In genomic region chr19:19554074-19555023, GRCh38 we compare ENCODE assay signal across 8 cellular contexts. TPM values are rescaled to one million over a fixed set of nuclear protein-coding genes. Genes with fewer than 3 reads are reported as not detected.
DNase-seq lines count a peak whose midpoint lies in the region; ATAC-seq and TF ChIP-seq lines count a peak whose summit lies in the region.

No MANE protein-coding gene starts in this region.

- peak; percentile 23 for DNase-seq in NK-92 treated with Interleukin-12 subunit alpha and Interleukin-12 subunit beta, amount 100 ng/mL, for 24 hours (lab: John Stamatoyannopoulos, UW)
- no peak for DNase-seq in NK-92 (lab: John Stamatoyannopoulos, UW; ENCODE audit: unreplicated experiment)
- peak; percentile 32 for DNase-seq in SKM-1 (lab: John Stamatoyannopoulos, UW; ENCODE audit: unreplicated experiment)
- peak; percentile 72 for DNase-seq in activated naive CD8-positive, alpha-beta T cell treated with anti-CD3 and anti-CD28 coated beads, Interleukin-2, amount 10 ng/mL, durations not matched to agents 7 days and 5 days
- peak; percentile 53 for DNase-seq in hepatocyte (ENCODE audit: low spot score)
- peak; percentile 67 to 69 for DNase-seq in stimulated activated CD4-positive, alpha-beta T cell treated with anti-CD3 and anti-CD28 coated beads, Interleukin-2, amount 100 ng/mL, for 48 hours
- no peak for DNase-seq in HPDE6-E6E7 (ENCODE audit: extremely low spot score)
- no peak for DNase-seq in inferior parietal cortex (ENCODE audit: extremely low spot score)

- H3K9me2 ChIP-seq in hepatocyte (replicated peaks; ENCODE audit: insufficient read depth) = no peaks in the 10 kb centered on the region

- no peak overlapping the region for H3K27ac ChIP-seq in hepatocyte

- WGBS in hepatocyte (ENCODE audit: low lambda C conversion rate, missing lambda C conversion rate) = 77% methylated on average over 32 of the region's 34 CpGs

- TF ChIP-seq CTCF in hepatocyte (IDR thresholded peaks at IDR 0.05; ENCODE audit: poor library complexity) = peak; percentile 50

- H3K4me3 Mint-ChIP-seq in activated naive CD8-positive, alpha-beta T cell treated with anti-CD3 and anti-CD28 coated beads, Interleukin-2, amount 10 ng/mL, durations not matched to agents 7 days and 5 days = no peak overlapping the region

- H3K4me1 Mint-ChIP-seq in activated naive CD8-positive, alpha-beta T cell treated with anti-CD3 and anti-CD28 coated beads, Interleukin-2, amount 10 ng/mL, durations not matched to agents 7 days and 5 days = peaks cover 7% of the 10 kb centered on the region

- no peak overlapping the region for H2AFZ ChIP-seq in hepatocyte

- H3K4me2 ChIP-seq in hepatocyte = no peak overlapping the region

- H3K9me3 Mint-ChIP-seq in activated naive CD8-positive, alpha-beta T cell treated with anti-CD3 and anti-CD28 coated beads, Interleukin-2, amount 10 ng/mL, durations not matched to agents 7 days and 5 days = no peaks in the 10 kb centered on the region

- no peaks in the 10 kb centered on the region for H3K36me3 ChIP-seq in hepatocyte (replicated peaks; ENCODE audit: insufficient read depth, low read depth)

- H3K9me3 ChIP-seq in hepatocyte (ENCODE audit: low read depth) = no peaks in the 10 kb centered on the region

- no peaks in the 10 kb centered on the region for H3K27me3 Mint-ChIP-seq in activated naive CD8-positive, alpha-beta T cell treated with anti-CD3 and anti-CD28 coated beads, Interleukin-2, amount 10 ng/mL, durations not matched to agents 7 days and 5 days

- H4K20me1 ChIP-seq in hepatocyte (ENCODE audit: insufficient read depth, poor library complexity, severe bottlenecking) = no peaks in the 10 kb centered on the region

- peaks cover 7% of the 10 kb centered on the region for H3K4me1 ChIP-seq in hepatocyte (ENCODE audit: insufficient read depth)

- peak overlapping the region; percentile 38 for H3K27ac Mint-ChIP-seq in activated naive CD8-positive, alpha-beta T cell treated with anti-CD3 and anti-CD28 coated beads, Interleukin-2, amount 10 ng/mL, durations not matched to agents 7 days and 5 days

- H3K4me3 ChIP-seq in hepatocyte = no peak overlapping the region

- H3K36me3 Mint-ChIP-seq in activated naive CD8-positive, alpha-beta T cell treated with anti-CD3 and anti-CD28 coated beads, Interleukin-2, amount 10 ng/mL, durations not matched to agents 7 days and 5 days = peaks cover 9% of the 10 kb centered on the region

- POLR2A ChIA-PET in activated naive CD8-positive, alpha-beta T cell treated with anti-CD3 and anti-CD28 coated beads, Interleukin-2, amount 10 ng/mL, durations not matched to agents 7 days and 5 days (lab: Charles Lee) = interaction anchor here (0.8 kb wide), 1 partner anchor 23 kb away, joined by 9 read pairs; no protein-coding TSS in a partner anchor

- H3K27me3 ChIP-seq in hepatocyte = no peaks in the 10 kb centered on the region

- no peaks in the 10 kb centered on the region for H3K79me2 ChIP-seq in hepatocyte

- ATAC-seq in activated naive CD8-positive, alpha-beta T cell treated with anti-CD3 and anti-CD28 coated beads, Interleukin-2, amount 10 ng/mL, durations not matched to agents 7 days and 5 days (ENCODE audit: low read depth) = peak; percentile 59

RNA-seq across cellular contexts. Expression of gene CILP2, which starts 16.3 kb away (rescaled TPM):
- total RNA-seq in activated naive CD8-positive, alpha-beta T cell treated with anti-CD3 and anti-CD28 coated beads, Interleukin-2, amount 10 ng/mL, durations not matched to agents 7 days and 5 days = under 1 TPM; 0.11 to 0.14 TPM
- total RNA-seq in hepatocyte = 5.4 and 5.7 TPM in 2 replicates
- polyA plus RNA-seq in hepatocyte = 16.5 and 22.5 TPM in 2 replicates

RNA-seq across cellular contexts. Expression of gene YJEFN3, which starts 25.6 kb away (rescaled TPM):
- total RNA-seq in activated naive CD8-positive, alpha-beta T cell treated with anti-CD3 and anti-CD28 coated beads, Interleukin-2, amount 10 ng/mL, durations not matched to agents 7 days and 5 days = 10 to 100 TPM; 11.7 to 11.9 TPM
- total RNA-seq in hepatocyte = 0.72 and 3.0 TPM in 2 replicates
- 12.5 and 14.0 TPM in 2 replicates for polyA plus RNA-seq in hepatocyte

RNA-seq across cellular contexts. Expression of gene NDUFA13, which starts 38.3 kb away (rescaled TPM):
- total RNA-seq in activated naive CD8-positive, alpha-beta T cell treated with anti-CD3 and anti-CD28 coated beads, Interleukin-2, amount 10 ng/mL, durations not matched to agents 7 days and 5 days = 100 to 1,000 TPM; 306 to 336 TPM
- 46.3 and 80.4 TPM in 2 replicates for total RNA-seq in hepatocyte
- polyA plus RNA-seq in hepatocyte = 598 and 615 TPM in 2 replicates

RNA-seq across cellular contexts. Expression of gene TSSK6, which starts 39.0 kb away (rescaled TPM):
- 1 to 10 TPM; 5.8 to 6.5 TPM for total RNA-seq in activated naive CD8-positive, alpha-beta T cell treated with anti-CD3 and anti-CD28 coated beads, Interleukin-2, amount 10 ng/mL, durations not matched to agents 7 days and 5 days
- 0.87 and 1.1 TPM in 2 replicates for total RNA-seq in hepatocyte
- polyA plus RNA-seq in hepatocyte = 1.3 TPM in 1 of 2 replicates, not detected in the other

Comparison
In these comparisons a context has a peak if more than half of its experiments do, and no peak if none do; other contexts are left out.
1. DNase-seq: peak in NK-92 treated with Interleukin-12 subunit alpha and Interleukin-12 subunit beta, amount 100 ng/mL, for 24 hours (single experiment), SKM-1 (single experiment), activated naive CD8-positive, alpha-beta T cell treated with anti-CD3 and anti-CD28 coated beads, Interleukin-2, amount 10 ng/mL, durations not matched to agents 7 days and 5 days (single experiment), hepatocyte (single experiment) and stimulated activated CD4-positive, alpha-beta T cell treated with anti-CD3 and anti-CD28 coated beads, Interleukin-2, amount 100 ng/mL, for 48 hours (2 of 2); none in NK-92 (single experiment), HPDE6-E6E7 (single experiment) and inferior parietal cortex (single experiment).